ENCODE assay signal across 16 cellular contexts in the genomic region with DNA sequence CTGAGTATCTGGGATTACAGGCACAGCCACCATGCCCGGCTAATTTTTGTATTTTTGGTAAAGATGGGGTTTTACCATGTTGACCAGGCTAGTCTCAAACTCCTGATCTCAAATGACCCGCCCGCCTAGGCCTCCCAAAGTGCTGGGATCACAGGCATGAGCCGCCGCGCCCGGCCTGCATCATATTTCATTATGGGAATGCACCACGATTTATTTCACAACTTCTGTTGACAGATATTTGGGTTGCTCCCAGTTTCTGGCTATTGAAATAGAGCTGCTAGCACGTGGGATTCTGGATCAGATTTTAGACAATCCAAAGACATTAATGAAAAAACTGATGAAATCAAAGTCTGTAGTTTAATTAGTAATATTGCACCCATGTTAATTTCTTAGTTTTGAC. TPM values are rescaled to one million over a fixed set of nuclear protein-coding genes. Genes with fewer than 3 reads are reported as not detected.
DNase-seq lines count a peak whose midpoint lies in the region; ATAC-seq and TF ChIP-seq lines count a peak whose summit lies in the region.
"Had no signal": no experiment of that assay in that cellular context is flagged by ENCODE, and none has a peak within 500 bp of the region (broad histone marks: within the 10 kb centered on the region; RNA-seq: fewer than 3 reads in every experiment).

No MANE protein-coding gene starts in this region.

- H3K4me3 ChIP-seq in RWPE2 (ENCODE audit: severe bottlenecking) (no peak overlapping the region), right lobe of liver (no peak overlapping the region), SK-N-SH (ENCODE audit: low read depth in 2 of 2, low read length in 1 of 2) (no peak overlapping the region)
- H3K4me3 ChIP-seq: SK-N-MC, upper lobe of right lung had no signal

- H3K9me3 ChIP-seq in RWPE2 (ENCODE audit: severe bottlenecking) = no peaks in the 10 kb centered on the region
- H3K9me3 ChIP-seq in right lobe of liver = no peaks in the 10 kb centered on the region
- no peaks in the 10 kb centered on the region for H3K9me3 ChIP-seq in SK-N-SH
- H3K9me3 ChIP-seq: upper lobe of right lung had no signal

- ATAC-seq in RWPE2 (ENCODE audit: low read depth) (0 out of 3 replicates have a peak, but pooled peaks have one; percentile 41), right lobe of liver (peak; percentile 40 to 71 (median 54)), HG03139 (IDR thresholded peaks at IDR 0.05; ENCODE audit: unreplicated experiment) (no peak), GM18867 (IDR thresholded peaks at IDR 0.05; ENCODE audit: unreplicated experiment) (no peak)
- ATAC-seq: stimulated activated naive CD8-positive, alpha-beta T cell treated with anti-CD3 and anti-CD28 coated beads, Interleukin-15, Interleukin-2, amounts not matched to agents 100 U/mL and 50 U/mL, for 24 hours; upper lobe of right lung had no signal

- 30% methylated on average over 9 of the region's 9 CpGs for WGBS in right lobe of liver (ENCODE audit: insufficient coverage, low coverage, low lambda C conversion rate, missing lambda C conversion rate)
- WGBS in SK-N-SH (ENCODE audit: low lambda C conversion rate) = 70% methylated on average over 9 of the region's 9 CpGs

- H2AFZ ChIP-seq in SK-N-SH (ENCODE audit: low read depth) = no peak overlapping the region

- DNase-seq in AG20443 (ENCODE audit: low spot score) (peak; percentile 52), RWPE2 (ENCODE audit: low spot score) (no peak), fibroblast of the conjunctiva (ENCODE audit: low read depth) (peak; percentile 36), right lobe of liver (peak; percentile 67 to 76 (median 74)), SK-N-SH (no peak)
- DNase-seq in activated CD8-positive, alpha-beta memory T cell treated with anti-CD3 and anti-CD28 coated beads, Interleukin-2, amount 50 U/mL, for 48 hours = no peak
- DNase-seq: activated CD4-positive, CD25-positive, alpha-beta regulatory T cell treated with anti-CD3 and anti-CD28 coated beads, Interleukin-2, amount 50 U/mL, for 72 hours; CD4-positive, alpha-beta T cell; DMS79 treated with DMSO at 0.1 percent for 48 hours; NCI-H2081 treated with DMSO at 0.1 percent for 48 hours; NCI-H526; stimulated activated naive CD8-positive, alpha-beta T cell treated with anti-CD3 and anti-CD28 coated beads, Interleukin-15, Interleukin-2, amounts not matched to agents 100 U/mL and 50 U/mL, for 24 hours; upper lobe of right lung had no signal

- no peak for TF ChIP-seq POLR2A in right lobe of liver (IDR thresholded peaks at IDR 0.05)

- H3K4me2 ChIP-seq in SK-N-SH = no peak overlapping the region

- H3K4me1 ChIP-seq in RWPE2 (ENCODE audit: insufficient read depth, poor library complexity, severe bottlenecking) = peaks cover 10% of the 10 kb centered on the region
- peaks cover 0 to 36% (median 11%) of the 10 kb centered on the region in 4 donors for H3K4me1 ChIP-seq in right lobe of liver
- H3K4me1 ChIP-seq in SK-N-SH (ENCODE audit: control insufficient read depth in 1 of 2, insufficient read depth in 2 of 2, low read depth in 1 of 2, low read length in 1 of 2) = peaks cover 0 to 3% of the 10 kb centered on the region in 2 experiments; a peak in 1 of 4 replicates
- H3K4me1 ChIP-seq: upper lobe of right lung had no signal

- intact Hi-C loops in right lobe of liver (cut with DNase I) = no loop called here

- no peak for TF ChIP-seq EP300 in SK-N-SH (IDR thresholded peaks at IDR 0.05; ENCODE audit: borderline replicate concordance in 1 of 2, low read depth in 1 of 2, low read length in 1 of 2)

- CTCF ChIA-PET in SK-N-SH (lab: Yijun Ruan, JAX) = no interaction called here

- no peaks in the 10 kb centered on the region for H4K20me1 ChIP-seq in SK-N-SH (ENCODE audit: insufficient read depth)

- TF ChIP-seq RAD21 in SK-N-SH (IDR thresholded peaks at IDR 0.05; ENCODE audit: low read length) = no peak

- H3F3A ChIP-seq in SK-N-SH (replicated peaks; ENCODE audit: insufficient read depth) = no peaks in the 10 kb centered on the region

- TF ChIP-seq CTCF in RWPE2 (IDR thresholded peaks at IDR 0.05; ENCODE audit: poor library complexity, severe bottlenecking) = no peak
- no peak for TF ChIP-seq CTCF in right lobe of liver (IDR thresholded peaks at IDR 0.05)
- no peak for TF ChIP-seq CTCF in SK-N-SH (IDR thresholded peaks at IDR 0.05)

- H3K9ac ChIP-seq in SK-N-SH = no peak overlapping the region

- no peaks in the 10 kb centered on the region for H3K36me3 ChIP-seq in RWPE2 (ENCODE audit: low read depth)
- no peaks in the 10 kb centered on the region for H3K36me3 ChIP-seq in right lobe of liver
- H3K36me3 ChIP-seq in SK-N-SH (replicated peaks in 1 of 2; ENCODE audit: control insufficient read depth in 1 of 2, insufficient read depth in 2 of 2, low read length in 1 of 2) = no peaks in the 10 kb centered on the region
- H3K36me3 ChIP-seq: upper lobe of right lung had no signal

- no peaks in the 10 kb centered on the region for H3K79me2 ChIP-seq in SK-N-SH (ENCODE audit: insufficient read depth)

- H3K27me3 ChIP-seq in RWPE2 (ENCODE audit: insufficient read depth, poor library complexity, severe bottlenecking) (no peaks in the 10 kb centered on the region), right lobe of liver (no peaks in the 10 kb centered on the region), SK-N-SH (ENCODE audit: insufficient read depth) (no peaks in the 10 kb centered on the region)

- H3K27ac ChIP-seq in RWPE2 (ENCODE audit: poor library complexity, severe bottlenecking) (no peak overlapping the region), right lobe of liver (peak overlapping the region in 2 of 3 donors; percentile 33 to 37), SK-N-SH (ENCODE audit: low read depth in 2 of 2, low read length in 1 of 2) (no peak overlapping the region)
- H3K27ac ChIP-seq: SK-N-MC, upper lobe of right lung had no signal

- POLR2A ChIA-PET in SK-N-SH (lab: Yijun Ruan, JAX) = interaction anchor here (1.1 kb wide), 1 partner anchor 162 kb away, joined by 3 read pairs; the partner anchor contains the start of gene EXOSC2

- no peaks in the 10 kb centered on the region for H3K9me2 ChIP-seq in SK-N-SH

TF ChIP-seq in SK-N-SH, 30 proteins besides CTCF, POLR2A, EP300 and RAD21:
- no peak for TF ChIP-seq NFIC (IDR thresholded peaks at IDR 0.05; ENCODE audit: borderline replicate concordance)
- TF ChIP-seq SMC3 (IDR thresholded peaks at IDR 0.05; ENCODE audit: low read depth, low read length) = no peak
- TF ChIP-seq POLR2AphosphoS5 (IDR thresholded peaks at IDR 0.05; ENCODE audit: low read depth, low read length) = no peak
- TF ChIP-seq ELF1 (IDR thresholded peaks at IDR 0.05) = no peak
- TF ChIP-seq FOXJ3 (CRISPR knock-in tag; IDR thresholded peaks at IDR 0.05) = no peak
- TF ChIP-seq FOXM1 (IDR thresholded peaks at IDR 0.05; ENCODE audit: low read depth) = no peak
- no peak for TF ChIP-seq TAF1 (IDR thresholded peaks at IDR 0.05; ENCODE audit: borderline replicate concordance, low read depth, low read length)
- no peak for TF ChIP-seq SIN3A (IDR thresholded peaks at IDR 0.05; ENCODE audit: borderline replicate concordance, low read depth, low read length)
- no peak for TF ChIP-seq GABPA (IDR thresholded peaks at IDR 0.05; ENCODE audit: low read depth)
- TF ChIP-seq TEAD4 (IDR thresholded peaks at IDR 0.05; ENCODE audit: borderline replicate concordance, insufficient read depth) = no peak
- TF ChIP-seq, protein P1, sequence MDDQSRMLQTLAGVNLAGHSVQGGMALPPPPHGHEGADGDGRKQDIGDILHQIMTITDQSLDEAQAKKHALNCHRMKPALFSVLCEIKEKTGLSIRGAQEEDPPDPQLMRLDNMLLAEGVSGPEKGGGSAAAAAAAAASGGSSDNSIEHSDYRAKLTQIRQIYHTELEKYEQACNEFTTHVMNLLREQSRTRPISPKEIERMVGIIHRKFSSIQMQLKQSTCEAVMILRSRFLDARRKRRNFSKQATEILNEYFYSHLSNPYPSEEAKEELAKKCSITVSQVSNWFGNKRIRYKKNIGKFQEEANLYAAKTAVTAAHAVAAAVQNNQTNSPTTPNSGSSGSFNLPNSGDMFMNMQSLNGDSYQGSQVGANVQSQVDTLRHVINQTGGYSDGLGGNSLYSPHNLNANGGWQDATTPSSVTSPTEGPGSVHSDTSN (IDR thresholded peaks at IDR 0.05) = no peak

RNA-seq across cellular contexts. Expression of gene FUBP3, which starts 48.4 kb away (rescaled TPM):
- total RNA-seq in right lobe of liver = 10 to 100 TPM; 21.3 to 35.7 (median 25.2) TPM
- polyA plus RNA-seq in SK-N-SH (2012; rRNA removed) = 55.1 and 58.3 TPM in 2 replicates
- 46.3 and 50.3 TPM in 2 replicates for polyA plus RNA-seq in SK-N-SH (2012; cell fraction: cytosol; rRNA removed)
- 115 and 117 TPM in 2 replicates for polyA plus RNA-seq in SK-N-SH (2012; cell fraction: nucleus; rRNA removed)

Comparison
In these comparisons a context has a peak if more than half of its experiments do, and no peak if none do; other contexts are left out.
1. DNase-seq: peak in AG20443 (single experiment), fibroblast of the conjunctiva (single experiment) and right lobe of liver (3 of 3); none in RWPE2 (single experiment), SK-N-SH (single experiment) and activated CD8-positive, alpha-beta memory T cell treated with anti-CD3 and anti-CD28 coated beads, Interleukin-2, amount 50 U/mL, for 48 hours (single experiment).
2. ATAC-seq: peak in RWPE2 (single experiment) and right lobe of liver (4 of 4); none in HG03139 (single experiment) and GM18867 (single experiment).
3. H3K27ac ChIP-seq: peak in right lobe of liver (2 of 3); none in RWPE2 (single experiment) and SK-N-SH (0 of 2).